ENCODE assay signal across 18 cellular contexts in the genomic region with DNA sequence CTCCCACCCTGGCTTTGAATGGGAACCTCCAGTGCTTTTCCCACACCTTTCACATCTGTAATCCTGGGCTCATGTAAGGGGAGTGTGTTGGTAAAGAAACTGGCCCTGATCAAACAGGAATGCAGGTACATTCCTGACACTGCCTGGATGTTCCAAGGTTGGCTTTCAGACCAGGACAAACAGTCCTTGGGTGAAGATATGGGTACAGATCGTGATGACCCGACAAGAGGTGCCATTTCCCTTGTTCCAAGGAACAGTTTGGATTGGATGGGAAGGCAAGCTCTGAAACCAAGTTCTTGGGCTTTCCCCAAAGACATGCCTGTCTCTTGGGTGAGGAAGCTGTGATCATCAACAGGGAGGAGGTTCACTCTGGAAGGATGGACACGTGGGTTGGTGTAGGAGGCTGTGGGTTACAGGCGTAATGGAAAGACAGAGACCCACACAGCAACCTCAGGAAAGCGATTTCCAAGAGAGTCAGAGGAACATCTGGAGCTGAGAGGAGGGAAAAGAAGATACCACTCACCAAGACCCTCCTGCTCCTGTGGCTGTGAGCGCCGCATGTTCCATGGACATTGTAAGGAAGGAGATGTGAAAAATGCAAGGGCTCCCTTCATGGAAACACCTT. TPM values are rescaled to one million over a fixed set of nuclear protein-coding genes. Genes with fewer than 3 reads are reported as not detected.
"Had no signal": no experiment of that assay in that cellular context is flagged by ENCODE, and none has a peak within 500 bp of the region (broad histone marks: within the 10 kb centered on the region; RNA-seq: fewer than 3 reads in every experiment).

No MANE protein-coding gene starts in this region.

- H3K27ac Mint-ChIP-seq: activated naive CD8-positive, alpha-beta T cell treated with anti-CD3 and anti-CD28 coated beads, Interleukin-2, amount 10 ng/mL, durations not matched to agents 7 days and 5 days; neural progenitor cell; WTC11 had no signal

- H3K27ac ChIP-seq: body of pancreas, coronary artery, gastrocnemius medialis, heart left ventricle, neural progenitor cell, ovary, right lobe of liver, SJSA1, upper lobe of right lung had no signal

- H3K4me2 ChIP-seq: neural progenitor cell had no signal

- ATAC-seq: activated CD4-positive, alpha-beta T cell treated with anti-CD3 and anti-CD28 coated beads for 36 hours; body of pancreas; esophagus mucosa; gastrocnemius medialis; heart left ventricle; right lobe of liver; upper lobe of right lung; WTC11 had no signal

- H2AFZ ChIP-seq: neural progenitor cell had no signal

- H3K9me3 ChIP-seq: body of pancreas, gastrocnemius medialis, heart left ventricle, ovary, right lobe of liver, SJSA1, upper lobe of right lung had no signal

- H3K4me3 Mint-ChIP-seq: activated CD4-positive, alpha-beta T cell treated with anti-CD3 and anti-CD28 coated beads for 36 hours; activated naive CD8-positive, alpha-beta T cell treated with anti-CD3 and anti-CD28 coated beads, Interleukin-2, amount 10 ng/mL, durations not matched to agents 7 days and 5 days; central memory CD8-positive, alpha-beta T cell; neural progenitor cell; WTC11 had no signal

- H3K4me3 ChIP-seq: body of pancreas, coronary artery, gastrocnemius medialis, heart left ventricle, neural progenitor cell, ovary, right lobe of liver, SJSA1, upper lobe of right lung had no signal

- H3K4me1 ChIP-seq: body of pancreas, gastrocnemius medialis, right lobe of liver had no signal

- H3K9ac ChIP-seq: neural progenitor cell had no signal

- H3K36me3 Mint-ChIP-seq: neural progenitor cell, WTC11 had no signal

- H3K27me3 Mint-ChIP-seq: activated CD4-positive, alpha-beta T cell treated with anti-CD3 and anti-CD28 coated beads for 36 hours; activated naive CD8-positive, alpha-beta T cell treated with anti-CD3 and anti-CD28 coated beads, Interleukin-2, amount 10 ng/mL, durations not matched to agents 7 days and 5 days had no signal

- H3K9me3 Mint-ChIP-seq: activated naive CD8-positive, alpha-beta T cell treated with anti-CD3 and anti-CD28 coated beads, Interleukin-2, amount 10 ng/mL, durations not matched to agents 7 days and 5 days; central memory CD8-positive, alpha-beta T cell; neural progenitor cell; WTC11 had no signal

- H3K27me3 ChIP-seq: body of pancreas, gastrocnemius medialis, heart left ventricle, neural progenitor cell, ovary, right lobe of liver, SJSA1, upper lobe of right lung had no signal

- DNase-seq: activated CD4-positive, alpha-beta T cell treated with anti-CD3 and anti-CD28 coated beads for 36 hours; activated CD8-positive, alpha-beta memory T cell treated with anti-CD3 and anti-CD28 coated beads for 24 hours; activated CD8-positive, alpha-beta memory T cell treated with anti-CD3 and anti-CD28 coated beads, Interleukin-2, amount 50 U/mL, for 48 hours; activated naive CD8-positive, alpha-beta T cell treated with anti-CD3 and anti-CD28 coated beads, Interleukin-2, amount 10 ng/mL, durations not matched to agents 7 days and 5 days; body of pancreas; gastrocnemius medialis; heart left ventricle; ovary; right lobe of liver; stimulated activated CD4-positive, alpha-beta T cell treated with anti-CD3 and anti-CD28 coated beads, Interleukin-4, amount 100 ng/mL, for 1 hour; upper lobe of right lung had no signal

- H3K36me3 ChIP-seq: gastrocnemius medialis, neural progenitor cell, ovary, right lobe of liver, SJSA1 had no signal

RNA-seq across cellular contexts. Expression of gene VDR, which starts 26.4 kb away (rescaled TPM):
- total RNA-seq: lung microvascular endothelial cell had no signal
